In the genomic region with DNA sequence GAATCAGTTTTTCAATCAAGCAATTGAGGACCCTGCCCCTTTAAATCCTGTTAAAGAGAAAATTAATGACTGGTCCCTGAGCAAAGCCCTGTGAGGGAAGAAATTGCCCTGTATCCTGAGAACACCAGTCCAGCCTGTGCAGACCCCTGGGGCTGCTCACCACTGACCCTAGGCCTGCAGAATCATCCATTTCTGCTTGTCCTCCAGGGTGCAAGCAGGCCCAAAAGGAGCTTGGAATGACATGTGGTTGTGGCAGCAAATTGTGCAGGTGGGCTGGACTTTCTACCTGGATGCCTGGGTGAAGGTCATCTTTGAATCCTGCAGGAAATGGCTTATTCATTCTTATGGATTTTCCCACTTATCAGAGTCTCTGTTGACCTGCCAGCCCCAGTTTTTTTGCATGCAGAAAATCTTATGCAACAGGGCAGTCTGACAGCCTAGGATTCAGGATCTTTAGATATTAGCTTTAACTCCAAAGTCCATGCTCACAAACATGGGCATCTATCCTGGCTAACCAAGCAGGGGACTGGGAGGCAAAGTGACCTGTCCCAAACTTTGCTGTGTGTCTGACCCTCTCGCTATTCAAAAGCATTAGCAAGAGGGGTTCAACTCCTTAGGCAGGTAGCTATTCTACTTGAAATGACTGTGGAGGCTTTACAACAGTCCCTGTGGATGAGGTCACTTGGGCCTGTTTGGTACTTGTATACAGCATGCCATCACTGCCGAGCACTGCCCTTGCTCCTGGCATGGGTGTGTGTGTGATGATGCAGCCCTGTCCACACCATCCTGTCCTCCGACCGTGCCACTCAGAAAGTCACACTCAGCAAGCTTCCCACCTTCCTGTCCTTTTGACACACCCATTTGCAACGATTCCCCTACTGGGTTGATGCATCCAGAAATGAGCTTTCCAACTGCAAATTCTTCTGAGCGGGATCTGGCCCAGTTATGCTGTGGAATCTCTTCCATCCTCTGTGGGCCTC, we compare ENCODE assay signal across 16 cellular contexts.
"Had no signal": no experiment of that assay in that cellular context is flagged by ENCODE, and none has a peak within 500 bp of the region (broad histone marks: within the 10 kb centered on the region; RNA-seq: fewer than 3 reads in every experiment).

No MANE protein-coding gene starts in this region.

- H3K4me1 ChIP-seq: foreskin keratinocyte, parathyroid adenoma, suprapubic skin had no signal

- FAIRE-seq: endometrium, small intestine had no signal

- H3K4me3 ChIP-seq: dorsolateral prefrontal cortex, suprapubic skin had no signal

- H3K36me3 ChIP-seq: brain microvascular endothelial cell, suprapubic skin had no signal

- H3K27me3 ChIP-seq: brain microvascular endothelial cell had no signal

- H3K27ac ChIP-seq: brain microvascular endothelial cell, dorsolateral prefrontal cortex, foreskin keratinocyte, parathyroid adenoma, suprapubic skin, VCaP had no signal

- H3K9me3 ChIP-seq: suprapubic skin had no signal

- ATAC-seq: foreskin keratinocyte, T-cell had no signal

- DNase-seq: activated CD4-positive, alpha-beta T cell treated with anti-CD3 and anti-CD28 coated beads for 4 hours; activated gamma-delta T cell; activated T-cell treated with anti-CD3 and anti-CD28 coated beads, Interleukin-2, amount 50 U/mL, for 24 hours; brain microvascular endothelial cell; foreskin keratinocyte; mesendoderm; retina; small intestine; stimulated activated naive CD4-positive, alpha-beta T cell; T1000 had no signal
